In the genomic region with DNA sequence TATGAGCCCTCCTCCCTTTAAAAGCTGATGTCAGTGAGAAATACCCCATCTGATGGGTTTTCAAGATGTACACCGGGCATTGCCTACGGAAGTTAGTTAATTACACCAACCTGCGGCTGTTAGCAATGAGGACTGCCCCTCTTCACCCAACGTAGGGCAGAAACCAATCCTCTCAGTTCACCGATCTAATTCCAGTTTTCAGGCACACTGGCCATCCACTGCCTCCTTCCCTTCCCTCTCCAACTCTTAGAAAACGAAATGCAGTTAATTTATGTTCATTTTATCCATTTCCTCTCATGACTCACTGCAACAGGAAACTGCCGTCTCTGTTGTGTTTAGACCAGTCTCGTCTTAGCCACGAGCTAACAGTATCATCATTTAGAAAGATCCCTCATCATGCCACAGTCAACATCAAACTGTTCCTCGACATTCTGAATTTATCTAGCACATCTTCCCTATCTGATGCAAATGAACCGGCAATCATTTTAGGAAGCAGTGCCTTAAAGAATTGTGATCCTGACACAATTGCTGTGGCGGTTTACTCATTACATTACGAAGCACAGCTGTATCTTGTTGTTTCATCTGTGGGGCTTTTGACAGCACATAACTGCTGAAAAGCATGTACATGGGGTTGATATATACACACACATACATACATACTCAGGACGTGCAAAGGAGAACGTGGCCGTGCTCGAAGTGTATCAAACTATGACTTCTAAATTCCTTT, we compare ENCODE assay signal across 10 cellular contexts.
DNase-seq lines count a peak whose midpoint lies in the region; ATAC-seq and TF ChIP-seq lines count a peak whose summit lies in the region.
"Had no signal": no experiment of that assay in that cellular context is flagged by ENCODE, and none has a peak within 500 bp of the region (broad histone marks: within the 10 kb centered on the region; RNA-seq: fewer than 3 reads in every experiment).

No MANE protein-coding gene starts in this region.

- peak; percentile 82 for DNase-seq in DMS53 (lab: John Stamatoyannopoulos, UW)
- DNase-seq in kidney tubule cell (ENCODE audit: low spot score): peak; percentile 52
- DNase-seq in NCI-H187 (lab: John Stamatoyannopoulos, UW): no peak
- no peak for DNase-seq in stimulated activated naive B cell treated with anti-CD40 and anti-IgM and Interleukin-4, amounts not matched to agents 10 μg/mL and 1 μg/mL and 100 μg/mL, for 72 hours
- DNase-seq in mucosa of descending colon: no peak
- DNase-seq: activated effector memory CD4-positive, alpha-beta T cell treated with anti-CD3 and anti-CD28 coated beads, Interleukin-2, amount 50 U/mL, for 16 hours; retina had no signal

- H3K4me2 ChIP-seq in Loucy (ENCODE audit: low read depth, low read length, poor library complexity, severe bottlenecking): peak overlapping the region; percentile 79

- peak overlapping the region; percentile 17 for H3K9ac ChIP-seq in Loucy (ENCODE audit: low read depth, low read length, poor library complexity, severe bottlenecking)

- no peaks in the 10 kb centered on the region for H3K36me3 ChIP-seq in Loucy (ENCODE audit: insufficient read depth, low read length)
- H3K36me3 ChIP-seq in mucosa of descending colon (ENCODE audit: low read depth): no peaks in the 10 kb centered on the region

- H3K79me2 ChIP-seq in Loucy (ENCODE audit: insufficient read depth, low read length): no peaks in the 10 kb centered on the region

- peaks cover 24% of the 10 kb centered on the region for H3K4me1 ChIP-seq in Loucy (ENCODE audit: insufficient read depth, low read length, poor library complexity, severe bottlenecking)
- peaks cover 6% of the 10 kb centered on the region for H3K4me1 ChIP-seq in mucosa of descending colon (ENCODE audit: low read depth)

- H3F3A ChIP-seq in Loucy (ENCODE audit: low read depth): no peaks in the 10 kb centered on the region

- no peaks in the 10 kb centered on the region for H3K9me3 ChIP-seq in Loucy (ENCODE audit: insufficient read depth, low read depth, low read length)
- no peaks in the 10 kb centered on the region for H3K9me3 ChIP-seq in mucosa of descending colon

- intact Hi-C loops in mucosa of descending colon (cut with DNase I, micrococcal nuclease): no loop called here

- H3K4me1 Mint-ChIP-seq in activated T-helper 17 cell treated with anti-CD3 and anti-CD28 coated beads, Interleukin-2, amount 50 U/mL, for 72 hours: peaks cover 6% of the 10 kb centered on the region
- no peaks in the 10 kb centered on the region for H3K4me1 Mint-ChIP-seq in stimulated activated naive B cell treated with anti-CD40 and anti-IgM and Interleukin-4, amounts not matched to agents 10 μg/mL and 1 μg/mL and 100 μg/mL, for 72 hours

- H3K9me3 Mint-ChIP-seq in activated T-helper 17 cell treated with anti-CD3 and anti-CD28 coated beads, Interleukin-2, amount 50 U/mL, for 72 hours: no peaks in the 10 kb centered on the region
- H3K9me3 Mint-ChIP-seq in stimulated activated naive B cell treated with anti-CD40 and anti-IgM and Interleukin-4, amounts not matched to agents 10 μg/mL and 1 μg/mL and 100 μg/mL, for 72 hours: no peaks in the 10 kb centered on the region

- peak overlapping the region; percentile 18 for H3K4me3 Mint-ChIP-seq in activated T-helper 17 cell treated with anti-CD3 and anti-CD28 coated beads, Interleukin-2, amount 50 U/mL, for 72 hours
- no peak overlapping the region for H3K4me3 Mint-ChIP-seq in stimulated activated naive B cell treated with anti-CD40 and anti-IgM and Interleukin-4, amounts not matched to agents 10 μg/mL and 1 μg/mL and 100 μg/mL, for 72 hours

- H3K9me2 ChIP-seq in Loucy (replicated peaks; ENCODE audit: low read depth, low read length): no peaks in the 10 kb centered on the region

- H3K27ac Mint-ChIP-seq in activated T-helper 17 cell treated with anti-CD3 and anti-CD28 coated beads, Interleukin-2, amount 50 U/mL, for 72 hours: peak overlapping the region; percentile 2
- H3K27ac Mint-ChIP-seq in stimulated activated naive B cell treated with anti-CD40 and anti-IgM and Interleukin-4, amounts not matched to agents 10 μg/mL and 1 μg/mL and 100 μg/mL, for 72 hours: no peak overlapping the region

- no peaks in the 10 kb centered on the region for H3K27me3 ChIP-seq in Loucy (ENCODE audit: insufficient read depth, low read length, poor library complexity, severe bottlenecking)

- H2AFZ ChIP-seq in Loucy (ENCODE audit: low read length): peak overlapping the region; percentile 71

- H4K20me1 ChIP-seq in Loucy (ENCODE audit: insufficient read depth, low read length, poor library complexity, severe bottlenecking): no peaks in the 10 kb centered on the region

- H3K36me3 Mint-ChIP-seq in activated T-helper 17 cell treated with anti-CD3 and anti-CD28 coated beads, Interleukin-2, amount 50 U/mL, for 72 hours (ENCODE audit: low read depth): no peaks in the 10 kb centered on the region
- H3K36me3 Mint-ChIP-seq in stimulated activated naive B cell treated with anti-CD40 and anti-IgM and Interleukin-4, amounts not matched to agents 10 μg/mL and 1 μg/mL and 100 μg/mL, for 72 hours: no peaks in the 10 kb centered on the region

- TF ChIP-seq CTCF in Loucy (conservative IDR thresholded peaks at IDR 0.05; ENCODE audit: low read length): no peak
- no peak for TF ChIP-seq CTCF in mucosa of descending colon (IDR thresholded peaks at IDR 0.05)

- peaks cover 19% of the 10 kb centered on the region for H3K27me3 Mint-ChIP-seq in activated T-helper 17 cell treated with anti-CD3 and anti-CD28 coated beads, Interleukin-2, amount 50 U/mL, for 72 hours
- H3K27me3 Mint-ChIP-seq in stimulated activated naive B cell treated with anti-CD40 and anti-IgM and Interleukin-4, amounts not matched to agents 10 μg/mL and 1 μg/mL and 100 μg/mL, for 72 hours: peaks cover 0 to 15% of the 10 kb centered on the region in 2 donors

- peak; percentile 57 for ATAC-seq in activated T-helper 17 cell treated with anti-CD3 and anti-CD28 coated beads, Interleukin-2, amount 50 U/mL, for 72 hours (replicated peaks)
- ATAC-seq in stimulated activated naive B cell treated with anti-CD40 and anti-IgM and Interleukin-4, amounts not matched to agents 10 μg/mL and 1 μg/mL and 100 μg/mL, for 72 hours (replicated peaks): no peak
- ATAC-seq in mucosa of descending colon (no peak), HG02759 (IDR thresholded peaks at IDR 0.05; ENCODE audit: unreplicated experiment) (no peak)

- H3K4me3 ChIP-seq in Loucy (ENCODE audit: low read length, poor library complexity, severe bottlenecking) (peak overlapping the region; percentile 65), mucosa of descending colon (no peak overlapping the region)

Comparison
In these comparisons a context has a peak if more than half of its experiments do, and no peak if none do; other contexts are left out.
1. DNase-seq: peak in DMS53 (single experiment) and kidney tubule cell (single experiment); none in NCI-H187 (0 of 2), stimulated activated naive B cell treated with anti-CD40 and anti-IgM and Interleukin-4, amounts not matched to agents 10 μg/mL and 1 μg/mL and 100 μg/mL, for 72 hours (single experiment) and mucosa of descending colon (0 of 3).